In genomic region chr1:103187673-103188072, GRCh38 we compare ENCODE assay signal across 28 cellular contexts.
"Had no signal": no experiment of that assay in that cellular context is flagged by ENCODE, and none has a peak within 500 bp of the region (broad histone marks: within the 10 kb centered on the region; RNA-seq: fewer than 3 reads in every experiment).

No MANE protein-coding gene starts in this region.

- FAIRE-seq: endometrium, frontal cortex had no signal

- H3K4me3 ChIP-seq: colonic mucosa, coronary artery, dorsolateral prefrontal cortex, esophagus muscularis mucosa, esophagus squamous epithelium, gastrocnemius medialis, gastroesophageal sphincter, heart left ventricle, heart right ventricle, hepatocyte had no signal

- H3K4me2 ChIP-seq: hepatocyte had no signal

- DNase-seq: colonic mucosa; cortex of kidney; dermis blood vessel endothelial cell; dorsolateral prefrontal cortex; effector CD4-positive, alpha-beta T cell; effector CD8-positive, alpha-beta T cell; effector memory CD4-positive, alpha-beta T cell; effector memory CD8-positive, alpha-beta T cell; endodermal cell; erythroblast; esophagus squamous epithelium; foreskin fibroblast; foreskin keratinocyte; foreskin melanocyte; gastrocnemius medialis; glutamatergic neuron; head of caudate nucleus; heart left ventricle; heart right ventricle had no signal

- H3K4me1 ChIP-seq: colonic mucosa, esophagus muscularis mucosa, esophagus squamous epithelium, foreskin keratinocyte, gastrocnemius medialis, gastroesophageal sphincter, heart left ventricle, heart right ventricle had no signal

- H3K27ac Mint-ChIP-seq: dendritic cell treated with granulocyte-macrophage colony-stimulating factor and Interleukin-4, amounts not matched to agents 40 ng/mL and 50 ng/mL, for 4 days; effector memory CD8-positive, alpha-beta T cell; endodermal cell had no signal

- H3K9me3 Mint-ChIP-seq: endodermal cell had no signal

- H3K9me3 ChIP-seq: colonic mucosa, esophagus squamous epithelium, gastrocnemius medialis, gastroesophageal sphincter had no signal

- H3K4me1 Mint-ChIP-seq: endodermal cell had no signal

- H3K27ac ChIP-seq: colonic mucosa, coronary artery, dorsolateral prefrontal cortex, epithelial cell of prostate, esophagus muscularis mucosa, esophagus squamous epithelium, foreskin keratinocyte, gastrocnemius medialis, gastroesophageal sphincter, heart left ventricle, heart right ventricle, hepatocyte had no signal

- H3K27me3 Mint-ChIP-seq: dendritic cell treated with granulocyte-macrophage colony-stimulating factor and Interleukin-4, amounts not matched to agents 40 ng/mL and 50 ng/mL, for 4 days; effector memory CD8-positive, alpha-beta T cell had no signal

- H3K4me3 Mint-ChIP-seq: dendritic cell treated with granulocyte-macrophage colony-stimulating factor and Interleukin-4, amounts not matched to agents 40 ng/mL and 50 ng/mL, for 4 days; effector memory CD8-positive, alpha-beta T cell; endodermal cell had no signal

- H2AFZ ChIP-seq: hepatocyte had no signal

- H3K27me3 ChIP-seq: colonic mucosa, dorsolateral prefrontal cortex, esophagus muscularis mucosa, esophagus squamous epithelium, foreskin keratinocyte, gastrocnemius medialis, gastroesophageal sphincter, heart left ventricle, heart right ventricle, hepatocyte had no signal

- H3K36me3 ChIP-seq: colonic mucosa, esophagus muscularis mucosa, esophagus squamous epithelium, gastrocnemius medialis, gastroesophageal sphincter, heart left ventricle, heart right ventricle had no signal

- ATAC-seq: effector memory CD8-positive, alpha-beta T cell; esophagus mucosa; foreskin keratinocyte; gastrocnemius medialis; gastroesophageal sphincter; heart left ventricle; heart right ventricle had no signal

- H3K79me2 ChIP-seq: hepatocyte had no signal
